2 cellular contexts compared by ENCODE assay signal in genomic region chr16:89164436-89164835, GRCh38.
TF ChIP-seq lines count a peak whose summit lies in the region.

No MANE protein-coding gene starts in this region.

TF ChIP-seq in GM23338, 12 proteins besides CTCF, POLR2A, EP300 and RAD21:
- TF ChIP-seq ZNF331 (CRISPR knock-in tag; IDR thresholded peaks at IDR 0.05; ENCODE audit: low read depth) (no peak), JUNB (IDR thresholded peaks at IDR 0.05; ENCODE audit: unreplicated experiment) (no peak), STAT1 (IDR thresholded peaks at IDR 0.05; ENCODE audit: unreplicated experiment) (no peak), ZNF114 (CRISPR knock-in tag; IDR thresholded peaks at IDR 0.05) (no peak), NANOG (IDR thresholded peaks at IDR 0.05; ENCODE audit: borderline replicate concordance) (no peak), CREB1 (CRISPR knock-in tag; IDR thresholded peaks at IDR 0.05; ENCODE audit: low read depth) (no peak), ETS1 (IDR thresholded peaks at IDR 0.05) (no peak), REST (IDR thresholded peaks at IDR 0.05; ENCODE audit: unreplicated experiment) (no peak), ZNF462 (CRISPR knock-in tag; IDR thresholded peaks at IDR 0.05) (no peak), EZH2 (IDR thresholded peaks at IDR 0.05; ENCODE audit: low read depth, unreplicated experiment) (no peak), POLR2AphosphoS5 (IDR thresholded peaks at IDR 0.05; ENCODE audit: low read depth) (no peak), EZH2phosphoT487 (IDR thresholded peaks at IDR 0.05; ENCODE audit: unreplicated experiment) (no peak)

TF ChIP-seq in K562, 482 proteins besides CTCF, POLR2A, EP300 and RAD21:
- peak; percentile 50; the same call in 1 of the 2 replicates for TF ChIP-seq GATA2 (CRISPR knock-in tag; IDR thresholded peaks at IDR 0.05)
- no peak for TF ChIP-seq GTF2A2 (tag; IDR thresholded peaks at IDR 0.05)
- no peak for TF ChIP-seq ERF (CRISPR knock-in tag; IDR thresholded peaks at IDR 0.05)
- TF ChIP-seq HDAC1 (IDR thresholded peaks at IDR 0.05) = peak in 1 of 2 experiments; percentile 82; a peak in 2 of 4 replicates
- peak; percentile 48; the same call in 1 of the 2 replicates for TF ChIP-seq KLF16 (IDR thresholded peaks at IDR 0.05)
- 0 out of 2 replicates have a peak, but pooled peaks have one; percentile 45 for TF ChIP-seq HDAC2 (IDR thresholded peaks at IDR 0.05)
- TF ChIP-seq TEAD4 (IDR thresholded peaks at IDR 0.05; ENCODE audit: low read length) = peak; percentile 83
- no peak for TF ChIP-seq TEAD4 (CRISPR knock-in tag; IDR thresholded peaks at IDR 0.05; ENCODE audit: borderline replicate concordance)
- TF ChIP-seq ZNF766 (CRISPR knock-in tag; conservative IDR thresholded peaks at IDR 0.05) = no peak
- peak; percentile 84 for TF ChIP-seq TAL1 (IDR thresholded peaks at IDR 0.05)
- TF ChIP-seq NFIX (CRISPR knock-in tag; IDR thresholded peaks at IDR 0.05; ENCODE audit: low read depth) = no peak
- TF ChIP-seq ZNF316 (IDR thresholded peaks at IDR 0.05) = peak; percentile 18; the same call in 1 of the 2 replicates
- TF ChIP-seq TCF3 (CRISPR knock-in tag; IDR thresholded peaks at IDR 0.05) = peak; percentile 74
- TF ChIP-seq CBFA2T2 (conservative IDR thresholded peaks at IDR 0.05) = peak; percentile 85
- TF ChIP-seq RCOR1 (IDR thresholded peaks at IDR 0.05; ENCODE audit: borderline replicate concordance in 1 of 2, low read depth in 2 of 2, low read length in 2 of 2) = peak; percentile 68 to 72; a peak in 2 of 4 replicates
- peak; percentile 55 for TF ChIP-seq NFIC (IDR thresholded peaks at IDR 0.05)
- TF ChIP-seq E2F4 (CRISPR knock-in tag; IDR thresholded peaks at IDR 0.05; ENCODE audit: low read depth) = no peak
- peak; percentile 91 for TF ChIP-seq CBFA2T3 (IDR thresholded peaks at IDR 0.05)
- TF ChIP-seq STAT5A (IDR thresholded peaks at IDR 0.05; ENCODE audit: borderline replicate concordance, low read length) = 0 out of 2 replicates have a peak, but pooled peaks have one; percentile 40
- peak; percentile 65; the same call in 1 of the 2 replicates for TF ChIP-seq ARID1B (IDR thresholded peaks at IDR 0.05)
- peak; percentile 64 for TF ChIP-seq NCOR1 (IDR thresholded peaks at IDR 0.05)
- TF ChIP-seq PHF21A (IDR thresholded peaks at IDR 0.05; ENCODE audit: borderline replicate concordance, low read depth) = peak; percentile 66; the same call in 1 of the 2 replicates
- TF ChIP-seq POLR3G (IDR thresholded peaks at IDR 0.05; ENCODE audit: extremely low read depth, insufficient read length, insufficient replicate concordance) = no peak
- peak; percentile 47 for TF ChIP-seq ZBTB7A (IDR thresholded peaks at IDR 0.05; ENCODE audit: borderline replicate concordance, control insufficient read depth, low read depth, low read length)
- TF ChIP-seq POLR2AphosphoS5 (IDR thresholded peaks at IDR 0.05; ENCODE audit: control insufficient read depth, insufficient read depth, low read depth, low read length) = peak; percentile 73
- TF ChIP-seq KDM1A (IDR thresholded peaks at IDR 0.05) = peak; percentile 98 to 99
- TF ChIP-seq EZH2 (IDR thresholded peaks at IDR 0.05; ENCODE audit: borderline replicate concordance, low read depth, low read length) = no peak
